Comparison of ENCODE assay signal across 11 cellular contexts in the genomic region with DNA sequence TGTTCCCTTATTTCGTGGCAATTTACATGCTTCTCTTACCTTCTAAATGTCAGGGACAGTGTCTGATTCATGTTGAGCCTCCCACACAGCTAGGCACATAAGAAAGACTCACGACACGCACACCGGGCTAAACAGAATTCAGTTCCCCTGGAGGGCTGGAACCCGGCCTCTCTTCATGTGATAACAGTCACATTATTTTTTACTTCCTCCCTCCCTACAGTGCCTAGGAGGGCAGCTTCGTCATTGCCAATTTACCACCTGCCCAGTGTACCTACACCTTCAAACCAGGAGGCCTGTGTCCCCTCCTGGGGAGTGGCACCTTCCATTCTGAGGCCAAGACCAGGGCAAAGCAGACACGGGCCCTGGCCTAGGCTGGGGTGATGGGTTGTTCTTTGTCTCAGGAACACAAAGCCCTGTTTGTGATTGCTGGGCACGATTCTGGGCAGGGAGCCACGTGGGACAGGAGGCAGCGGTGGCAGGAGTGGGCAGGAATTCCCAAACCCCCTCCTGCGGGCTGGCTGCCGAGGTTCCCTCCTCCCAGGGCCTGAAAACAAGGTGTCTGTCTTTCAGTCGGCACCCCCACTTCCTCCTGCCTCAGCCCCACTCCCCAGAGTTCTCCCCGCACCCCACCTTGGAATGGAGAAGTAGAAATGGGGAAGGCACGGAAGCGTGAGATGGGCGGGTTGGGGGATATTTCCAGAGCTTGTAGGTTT. TPM values are rescaled to one million over a fixed set of nuclear protein-coding genes. Genes with fewer than 3 reads are reported as not detected.
DNase-seq lines count a peak whose midpoint lies in the region; ATAC-seq and TF ChIP-seq lines count a peak whose summit lies in the region.
"Had no signal": no experiment of that assay in that cellular context is flagged by ENCODE, and none has a peak within 500 bp of the region (broad histone marks: within the 10 kb centered on the region; RNA-seq: fewer than 3 reads in every experiment).

No MANE protein-coding gene starts in this region.

- H3K4me1 Mint-ChIP-seq in activated naive CD4-positive, alpha-beta T cell treated with anti-CD3 and anti-CD28 coated beads for 36 hours (ENCODE audit: low read depth): peaks cover 4% of the 10 kb centered on the region
- H3K4me1 Mint-ChIP-seq in WTC11: peaks cover 4% of the 10 kb centered on the region
- H3K4me1 Mint-ChIP-seq in effector memory CD8-positive, alpha-beta T cell (ENCODE audit: low read depth in 2 of 2): no peaks in the 10 kb centered on the region

- no peaks in the 10 kb centered on the region for H3K27me3 Mint-ChIP-seq in activated naive CD4-positive, alpha-beta T cell treated with anti-CD3 and anti-CD28 coated beads for 36 hours (ENCODE audit: low read depth)
- H3K27me3 Mint-ChIP-seq in WTC11 (ENCODE audit: low read depth): peaks cover 2% of the 10 kb centered on the region; the same call in 1 of the 2 replicates
- peaks cover 0 to 8% of the 10 kb centered on the region in 2 donors for H3K27me3 Mint-ChIP-seq in effector memory CD8-positive, alpha-beta T cell

- TF ChIP-seq CTCF in WTC11 (IDR thresholded peaks at IDR 0.05) (no peak), thyroid gland (IDR thresholded peaks at IDR 0.05) (no peak)

- peak in 1 of 2 donors; percentile 23 for TF ChIP-seq POLR2A in thyroid gland (IDR thresholded peaks at IDR 0.05)

- ATAC-seq in WTC11: peak; percentile 15; the same call in 1 of the 2 replicates
- ATAC-seq in left colon: peak; percentile 84
- no peak for ATAC-seq in effector memory CD8-positive, alpha-beta T cell (replicated peaks)

- no peaks in the 10 kb centered on the region for H3K36me3 Mint-ChIP-seq in activated naive CD4-positive, alpha-beta T cell treated with anti-CD3 and anti-CD28 coated beads for 36 hours (ENCODE audit: low read depth)
- H3K36me3 Mint-ChIP-seq in WTC11: peaks cover 4% of the 10 kb centered on the region; the same call in 1 of the 2 replicates
- H3K36me3 Mint-ChIP-seq in effector memory CD8-positive, alpha-beta T cell (ENCODE audit: insufficient read depth): no peaks in the 10 kb centered on the region

- WGBS in thyroid gland, 2 donors: 52 to 64% methylated on average over 14 to 16 of the region's 17 CpGs

- peak; percentile 25 for DNase-seq in activated naive CD4-positive, alpha-beta T cell treated with anti-CD3 and anti-CD28 coated beads for 36 hours
- DNase-seq in activated naive CD4-positive, alpha-beta T cell treated with anti-CD3 and anti-CD28 coated beads, Interleukin-2, amount 50 U/mL, for 16 hours: no peak
- DNase-seq in WTC11 (ENCODE audit: low spot score): no peak
- peak; percentile 66 to 83 for DNase-seq in left colon
- DNase-seq in thyroid gland: peak; percentile 94 to 95
- no peak for DNase-seq in effector memory CD8-positive, alpha-beta T cell
- DNase-seq in HUDEP-2 (lab: John Stamatoyannopoulos, UW; ENCODE audit: unreplicated experiment in 76 of 76): no peak
- DNase-seq in activated naive CD4-positive, alpha-beta T cell treated with Interleukin-2 at 50 U/mL for 16 hours: no peak
- DNase-seq: GOT3, NCI-H1417 treated with DMSO at 0.1 percent for 48 hours had no signal

- H3K27ac ChIP-seq in thyroid gland: peak overlapping the region; percentile 60 to 89 (median 80)

- H3K27me3 ChIP-seq in thyroid gland: no peaks in the 10 kb centered on the region

- CTCF ChIA-PET in activated naive CD4-positive, alpha-beta T cell treated with anti-CD3 and anti-CD28 coated beads for 36 hours (lab: Charles Lee): no interaction called here
- CTCF ChIA-PET in WTC11 (lab: Charles Lee): interaction anchor here (1.2 to 2.0 kb wide), 3 partner anchors 11 to 45 kb away, joined by 3 to 8 read pairs (median 6); no protein-coding TSS in a partner anchor

- H3K4me3 ChIP-seq in thyroid gland (replicated peaks in 1 of 3): no peak overlapping the region

- H3K9me3 Mint-ChIP-seq in activated naive CD4-positive, alpha-beta T cell treated with anti-CD3 and anti-CD28 coated beads for 36 hours: no peaks in the 10 kb centered on the region
- peaks cover 4% of the 10 kb centered on the region for H3K9me3 Mint-ChIP-seq in WTC11
- H3K9me3 Mint-ChIP-seq in effector memory CD8-positive, alpha-beta T cell: peaks cover 0 to under 1% of the 10 kb centered on the region in 2 donors

- H3K27ac Mint-ChIP-seq in activated naive CD4-positive, alpha-beta T cell treated with anti-CD3 and anti-CD28 coated beads for 36 hours: peak overlapping the region; percentile 41
- H3K27ac Mint-ChIP-seq in WTC11: no peak overlapping the region
- no peak overlapping the region for H3K27ac Mint-ChIP-seq in effector memory CD8-positive, alpha-beta T cell

- H3K4me1 ChIP-seq in thyroid gland: peaks cover 46 to 50% of the 10 kb centered on the region in 2 donors

- POLR2A ChIA-PET in WTC11 (lab: Charles Lee): no interaction called here

- no peaks in the 10 kb centered on the region for H3K9me3 ChIP-seq in thyroid gland

- H3K4me3 Mint-ChIP-seq in activated naive CD4-positive, alpha-beta T cell treated with anti-CD3 and anti-CD28 coated beads for 36 hours: no peak overlapping the region
- H3K4me3 Mint-ChIP-seq in WTC11: no peak overlapping the region
- no peak overlapping the region for H3K4me3 Mint-ChIP-seq in effector memory CD8-positive, alpha-beta T cell

- H3K36me3 ChIP-seq in thyroid gland: no peaks in the 10 kb centered on the region

- intact Hi-C loops in activated naive CD4-positive, alpha-beta T cell treated with anti-CD3 and anti-CD28 coated beads for 36 hours (cut with micrococcal nuclease): no loop called here
- intact Hi-C loops in left colon (cut with DNase I, micrococcal nuclease): no loop called here
- intact Hi-C loops in thyroid gland (cut with DNase I): no loop called here

TF ChIP-seq in WTC11, 78 proteins besides CTCF, POLR2A, EP300 and RAD21:
- TF ChIP-seq, protein P1, sequence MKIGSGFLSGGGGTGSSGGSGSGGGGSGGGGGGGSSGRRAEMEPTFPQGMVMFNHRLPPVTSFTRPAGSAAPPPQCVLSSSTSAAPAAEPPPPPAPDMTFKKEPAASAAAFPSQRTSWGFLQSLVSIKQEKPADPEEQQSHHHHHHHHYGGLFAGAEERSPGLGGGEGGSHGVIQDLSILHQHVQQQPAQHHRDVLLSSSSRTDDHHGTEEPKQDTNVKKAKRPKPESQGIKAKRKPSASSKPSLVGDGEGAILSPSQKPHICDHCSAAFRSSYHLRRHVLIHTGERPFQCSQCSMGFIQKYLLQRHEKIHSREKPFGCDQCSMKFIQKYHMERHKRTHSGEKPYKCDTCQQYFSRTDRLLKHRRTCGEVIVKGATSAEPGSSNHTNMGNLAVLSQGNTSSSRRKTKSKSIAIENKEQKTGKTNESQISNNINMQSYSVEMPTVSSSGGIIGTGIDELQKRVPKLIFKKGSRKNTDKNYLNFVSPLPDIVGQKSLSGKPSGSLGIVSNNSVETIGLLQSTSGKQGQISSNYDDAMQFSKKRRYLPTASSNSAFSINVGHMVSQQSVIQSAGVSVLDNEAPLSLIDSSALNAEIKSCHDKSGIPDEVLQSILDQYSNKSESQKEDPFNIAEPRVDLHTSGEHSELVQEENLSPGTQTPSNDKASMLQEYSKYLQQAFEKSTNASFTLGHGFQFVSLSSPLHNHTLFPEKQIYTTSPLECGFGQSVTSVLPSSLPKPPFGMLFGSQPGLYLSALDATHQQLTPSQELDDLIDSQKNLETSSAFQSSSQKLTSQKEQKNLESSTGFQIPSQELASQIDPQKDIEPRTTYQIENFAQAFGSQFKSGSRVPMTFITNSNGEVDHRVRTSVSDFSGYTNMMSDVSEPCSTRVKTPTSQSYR (CRISPR knock-in tag; IDR thresholded peaks at IDR 0.05): no peak
- TF ChIP-seq, protein P2, sequence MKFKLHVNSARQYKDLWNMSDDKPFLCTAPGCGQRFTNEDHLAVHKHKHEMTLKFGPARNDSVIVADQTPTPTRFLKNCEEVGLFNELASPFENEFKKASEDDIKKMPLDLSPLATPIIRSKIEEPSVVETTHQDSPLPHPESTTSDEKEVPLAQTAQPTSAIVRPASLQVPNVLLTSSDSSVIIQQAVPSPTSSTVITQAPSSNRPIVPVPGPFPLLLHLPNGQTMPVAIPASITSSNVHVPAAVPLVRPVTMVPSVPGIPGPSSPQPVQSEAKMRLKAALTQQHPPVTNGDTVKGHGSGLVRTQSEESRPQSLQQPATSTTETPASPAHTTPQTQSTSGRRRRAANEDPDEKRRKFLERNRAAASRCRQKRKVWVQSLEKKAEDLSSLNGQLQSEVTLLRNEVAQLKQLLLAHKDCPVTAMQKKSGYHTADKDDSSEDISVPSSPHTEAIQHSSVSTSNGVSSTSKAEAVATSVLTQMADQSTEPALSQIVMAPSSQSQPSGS (CRISPR knock-in tag; IDR thresholded peaks at IDR 0.05; ENCODE audit: borderline replicate concordance, low read depth): no peak

RNA-seq across cellular contexts. Expression of a gene that starts 6.8 kb away (rescaled TPM):
- total RNA-seq in activated naive CD4-positive, alpha-beta T cell treated with anti-CD3 and anti-CD28 coated beads for 36 hours: 1 to 10 TPM; 2.6 to 3.2 TPM
- total RNA-seq in WTC11 (2021) (6.9 to 8.1 TPM (median 8.0 TPM) in 3 replicates), left colon (10 to 100 TPM in 1 of 2 donors, 1 to 10 TPM in 1; 9.0 to 14.1 TPM), thyroid gland (10 to 100 TPM; 27.3 to 52.9 (median 45.1) TPM)
- total RNA-seq: glomerular endothelial cell had no signal

RNA-seq across cellular contexts. Expression of a gene that starts 7.2 kb away (rescaled TPM):
- total RNA-seq in activated naive CD4-positive, alpha-beta T cell treated with anti-CD3 and anti-CD28 coated beads for 36 hours: 1 to 10 TPM in 1 of 2 experiments, under 1 TPM in 1; 0.57 to 1.3 TPM
- total RNA-seq in WTC11 (2021) (0.30 to 0.94 TPM (median 0.37 TPM) in 3 replicates), left colon (under 1 TPM in 1 of 2 donors, not detected in 1; 0.43 TPM), thyroid gland (under 1 TPM in 1 of 4 donors, not detected in 3; 0.56 TPM)
- total RNA-seq: glomerular endothelial cell had no signal

RNA-seq across cellular contexts. Expression of a gene that starts 42.9 kb away (rescaled TPM):
- total RNA-seq in activated naive CD4-positive, alpha-beta T cell treated with anti-CD3 and anti-CD28 coated beads for 36 hours: 100 to 1,000 TPM; 114 to 116 TPM
- 120 to 151 TPM (median 123 TPM) in 3 replicates for total RNA-seq in WTC11 (2021)
- 10 to 100 TPM; 42.0 to 56.9 TPM for total RNA-seq in left colon
- total RNA-seq in thyroid gland: 10 to 100 TPM; 59.9 to 79.3 (median 68.8) TPM

RNA-seq across cellular contexts. Expression of a gene that starts 43.2 kb away (rescaled TPM):
- 10 to 100 TPM; 14.0 to 16.1 TPM for total RNA-seq in activated naive CD4-positive, alpha-beta T cell treated with anti-CD3 and anti-CD28 coated beads for 36 hours
- total RNA-seq in WTC11 (2021) (26.4 to 29.3 TPM (median 27.1 TPM) in 3 replicates), left colon (10 to 100 TPM; 17.4 to 18.0 TPM), thyroid gland (10 to 100 TPM; 26.6 to 39.6 (median 32.8) TPM)

Comparison
In these comparisons a context has a peak if more than half of its experiments do, and no peak if none do; other contexts are left out.
1. DNase-seq: peak in activated naive CD4-positive, alpha-beta T cell treated with anti-CD3 and anti-CD28 coated beads for 36 hours (single experiment), left colon (2 of 2) and thyroid gland (2 of 2); none in activated naive CD4-positive, alpha-beta T cell treated with anti-CD3 and anti-CD28 coated beads, Interleukin-2, amount 50 U/mL, for 16 hours (single experiment), WTC11 (single experiment), effector memory CD8-positive, alpha-beta T cell (0 of 3), HUDEP-2 (0 of 76) and activated naive CD4-positive, alpha-beta T cell treated with Interleukin-2 at 50 U/mL for 16 hours (single experiment).